ENCODE assay signal across 11 cellular contexts in genomic region chr3:197356275-197356674, GRCh38. TPM values are rescaled to one million over a fixed set of nuclear protein-coding genes. Genes with fewer than 3 reads are reported as not detected.
DNase-seq lines count a peak whose midpoint lies in the region; TF ChIP-seq lines count a peak whose summit lies in the region.
"Had no signal": no experiment of that assay in that cellular context is flagged by ENCODE, and none has a peak within 500 bp of the region (broad histone marks: within the 10 kb centered on the region; RNA-seq: fewer than 3 reads in every experiment).

No MANE protein-coding gene starts in this region.

- H3K4me1 ChIP-seq in adipocyte (ENCODE audit: control insufficient read depth, insufficient read depth, low read length) (peaks cover 22% of the 10 kb centered on the region), right atrium auricular region (peaks cover 0 to 35% of the 10 kb centered on the region in 2 donors), skeletal muscle tissue (ENCODE audit: control insufficient read depth in 3 of 3, insufficient read depth in 3 of 3, low read length in 3 of 3) (peaks cover 35 to 46% (median 46%) of the 10 kb centered on the region in 3 donors), A673 (ENCODE audit: insufficient read depth, low read length, poor library complexity, severe bottlenecking) (no peaks in the 10 kb centered on the region)

- intact Hi-C loops in A673 (cut with micrococcal nuclease; ENCODE audit: unreplicated experiment) = no loop called here

- H3K27ac ChIP-seq in right atrium auricular region (peak overlapping the region; percentile 4 to 5), skeletal muscle tissue (ENCODE audit: low read depth, low read length) (no peak overlapping the region), A673 (ENCODE audit: low read depth, low read length, poor library complexity, severe bottlenecking) (no peak overlapping the region)

- no peak overlapping the region for H3K4me3 Mint-ChIP-seq in glutamatergic neuron (ENCODE audit: unreplicated experiment)
- H3K4me3 Mint-ChIP-seq: GM23338 had no signal

- H3K4me3 ChIP-seq in adipocyte (ENCODE audit: low read length) (peak overlapping the region; percentile 77), right atrium auricular region (peak overlapping the region; percentile 14 to 15), skeletal muscle tissue (ENCODE audit: low read length in 3 of 3) (peak overlapping the region; percentile 33 to 73 (median 34)), A673 (ENCODE audit: low read depth, low read length, poor library complexity, severe bottlenecking) (no peak overlapping the region)
- H3K4me3 ChIP-seq: GM23338 had no signal

- peaks cover 15% of the 10 kb centered on the region for H3K9me3 Mint-ChIP-seq in glutamatergic neuron (ENCODE audit: unreplicated experiment)

- peaks cover 27% of the 10 kb centered on the region for H3K4me1 Mint-ChIP-seq in glutamatergic neuron (ENCODE audit: low read depth, unreplicated experiment)

- in situ Hi-C loops in G401 (cut with HindIII; ENCODE audit: low sequenced_read_pairs) = no loop called here

- DNase-seq in G401 (ENCODE audit: low spot score) (peak; percentile 31), adipocyte (ENCODE audit: low read depth) (no peak), right atrium auricular region (ENCODE audit: low spot score) (peak; percentile 68), glutamatergic neuron (no peak), KG1 (lab: John Stamatoyannopoulos, UW) (no peak), A673 (ENCODE audit: low spot score) (no peak)
- DNase-seq in stimulated activated CD4-positive, alpha-beta T cell treated with anti-CD3 and anti-CD28 coated beads, Interleukin-4, amount 100 ng/mL, for 4 hours = no peak
- DNase-seq: activated T-cell treated with anti-CD3 and anti-CD28 coated beads, Interleukin-2, amount 50 U/mL, for 48 hours; NCI-H524 had no signal

- POLR2A ChIA-PET in A673 (lab: Charles Lee; ENCODE audit: low non-redundant PET) = no interaction called here

- no TSS peak for BruUV-seq in A673 (replicated peaks; lab: Mats Ljungman, UMichigan)

- TF ChIP-seq CTCF in right atrium auricular region (IDR thresholded peaks at IDR 0.05) (no peak), glutamatergic neuron (IDR thresholded peaks at IDR 0.05; ENCODE audit: partially characterized antibody, unreplicated experiment) (no peak), A673 (conservative IDR thresholded peaks at IDR 0.05; ENCODE audit: low read depth, low read length) (no peak)

- H3K27ac Mint-ChIP-seq in glutamatergic neuron (ENCODE audit: unreplicated experiment) = no peak overlapping the region
- H3K27ac Mint-ChIP-seq: GM23338 had no signal

- H3K27me3 Mint-ChIP-seq in glutamatergic neuron (ENCODE audit: unreplicated experiment) = peaks cover 6% of the 10 kb centered on the region

- peaks cover 22% of the 10 kb centered on the region for H3K36me3 Mint-ChIP-seq in glutamatergic neuron (ENCODE audit: unreplicated experiment)

- H3K9me3 ChIP-seq in adipocyte (ENCODE audit: control insufficient read depth, low read length) = peaks cover 14% of the 10 kb centered on the region
- H3K9me3 ChIP-seq in right atrium auricular region = no peaks in the 10 kb centered on the region
- H3K9me3 ChIP-seq in skeletal muscle tissue (ENCODE audit: control insufficient read depth in 3 of 3, low read length in 3 of 3) = no peaks in the 10 kb centered on the region
- peaks cover 7% of the 10 kb centered on the region for H3K9me3 ChIP-seq in A673 (ENCODE audit: low read depth, low read length, poor library complexity, severe bottlenecking)

- H3K9ac ChIP-seq in adipocyte (ENCODE audit: low read length) = peak overlapping the region; percentile 49
- H3K9ac ChIP-seq in skeletal muscle tissue (ENCODE audit: low read depth in 1 of 3, low read length in 3 of 3) = peak overlapping the region in 1 of 3 donors; percentile 51

- H3K36me3 ChIP-seq in adipocyte (ENCODE audit: control insufficient read depth, insufficient read depth, low read length, severe bottlenecking) (no peaks in the 10 kb centered on the region), right atrium auricular region (no peaks in the 10 kb centered on the region), skeletal muscle tissue (ENCODE audit: control insufficient read depth in 3 of 3, insufficient read depth in 3 of 3, low read length in 3 of 3) (no peaks in the 10 kb centered on the region), A673 (ENCODE audit: insufficient read depth, low read length, poor library complexity, severe bottlenecking) (no peaks in the 10 kb centered on the region)

- H3K27me3 ChIP-seq in adipocyte (replicated peaks; ENCODE audit: control insufficient read depth, insufficient read depth, low read length) (no peaks in the 10 kb centered on the region), right atrium auricular region (no peaks in the 10 kb centered on the region), skeletal muscle tissue (ENCODE audit: control insufficient read depth in 3 of 3, insufficient read depth in 3 of 3, low read length in 3 of 3) (no peaks in the 10 kb centered on the region), A673 (replicated peaks; ENCODE audit: insufficient read depth, low read depth, low read length, poor library complexity) (no peaks in the 10 kb centered on the region)

- CTCF ChIA-PET in A673 (lab: Charles Lee) = no interaction called here

RNA-seq across cellular contexts. Expression of gene DLG1, which starts 57.9 kb away (rescaled TPM):
- total RNA-seq in G401 (2014; rRNA removed; shearing (Covaris generic)) = 28.9 and 35.0 TPM in 2 replicates
- 10 to 100 TPM; 24.4 to 49.9 TPM for total RNA-seq in right atrium auricular region
- total RNA-seq in skeletal muscle tissue = 62.1 TPM
- total RNA-seq in glutamatergic neuron (ENCODE audit: unreplicated experiment) = 66.0 TPM
- 107 TPM in 2 replicates for total RNA-seq in A673 (2021)

Comparison
In these comparisons a context has a peak if more than half of its experiments do, and no peak if none do; other contexts are left out.
1. DNase-seq: peak in G401 (single experiment) and right atrium auricular region (single experiment); none in adipocyte (single experiment), glutamatergic neuron (single experiment), KG1 (single experiment), A673 (single experiment) and stimulated activated CD4-positive, alpha-beta T cell treated with anti-CD3 and anti-CD28 coated beads, Interleukin-4, amount 100 ng/mL, for 4 hours (0 of 2).
2. H3K27ac ChIP-seq: peak in right atrium auricular region (2 of 2); none in skeletal muscle tissue (single experiment) and A673 (single experiment).